Comparison of ENCODE assay signal across 1 cellular context in the genomic region with DNA sequence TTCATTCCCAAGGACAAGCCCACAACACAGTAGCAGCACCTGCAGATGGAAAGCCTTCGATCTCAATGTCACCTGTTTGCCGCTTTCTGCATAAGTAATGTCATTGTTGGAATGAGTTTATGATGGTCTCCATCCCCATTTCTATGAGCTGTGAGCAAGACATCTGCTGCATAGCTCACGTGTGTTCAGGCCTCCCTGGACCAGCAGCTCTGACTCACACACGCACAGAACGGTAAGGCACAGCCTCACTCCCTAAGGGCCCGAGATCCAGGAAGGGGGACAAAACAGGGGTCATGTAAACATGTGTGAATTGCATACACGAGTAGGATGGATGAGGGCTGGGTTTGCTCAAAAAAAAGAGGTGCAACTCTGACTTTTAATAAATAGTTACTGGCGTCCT.
TF ChIP-seq lines count a peak whose summit lies in the region.

No MANE protein-coding gene starts in this region.

TF ChIP-seq in GM23338, 12 proteins besides CTCF, POLR2A, EP300 and RAD21 (continued from another document):
- TF ChIP-seq, protein P1, sequence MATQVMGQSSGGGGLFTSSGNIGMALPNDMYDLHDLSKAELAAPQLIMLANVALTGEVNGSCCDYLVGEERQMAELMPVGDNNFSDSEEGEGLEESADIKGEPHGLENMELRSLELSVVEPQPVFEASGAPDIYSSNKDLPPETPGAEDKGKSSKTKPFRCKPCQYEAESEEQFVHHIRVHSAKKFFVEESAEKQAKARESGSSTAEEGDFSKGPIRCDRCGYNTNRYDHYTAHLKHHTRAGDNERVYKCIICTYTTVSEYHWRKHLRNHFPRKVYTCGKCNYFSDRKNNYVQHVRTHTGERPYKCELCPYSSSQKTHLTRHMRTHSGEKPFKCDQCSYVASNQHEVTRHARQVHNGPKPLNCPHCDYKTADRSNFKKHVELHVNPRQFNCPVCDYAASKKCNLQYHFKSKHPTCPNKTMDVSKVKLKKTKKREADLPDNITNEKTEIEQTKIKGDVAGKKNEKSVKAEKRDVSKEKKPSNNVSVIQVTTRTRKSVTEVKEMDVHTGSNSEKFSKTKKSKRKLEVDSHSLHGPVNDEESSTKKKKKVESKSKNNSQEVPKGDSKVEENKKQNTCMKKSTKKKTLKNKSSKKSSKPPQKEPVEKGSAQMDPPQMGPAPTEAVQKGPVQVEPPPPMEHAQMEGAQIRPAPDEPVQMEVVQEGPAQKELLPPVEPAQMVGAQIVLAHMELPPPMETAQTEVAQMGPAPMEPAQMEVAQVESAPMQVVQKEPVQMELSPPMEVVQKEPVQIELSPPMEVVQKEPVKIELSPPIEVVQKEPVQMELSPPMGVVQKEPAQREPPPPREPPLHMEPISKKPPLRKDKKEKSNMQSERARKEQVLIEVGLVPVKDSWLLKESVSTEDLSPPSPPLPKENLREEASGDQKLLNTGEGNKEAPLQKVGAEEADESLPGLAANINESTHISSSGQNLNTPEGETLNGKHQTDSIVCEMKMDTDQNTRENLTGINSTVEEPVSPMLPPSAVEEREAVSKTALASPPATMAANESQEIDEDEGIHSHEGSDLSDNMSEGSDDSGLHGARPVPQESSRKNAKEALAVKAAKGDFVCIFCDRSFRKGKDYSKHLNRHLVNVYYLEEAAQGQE (IDR thresholded peaks at IDR 0.05; ENCODE audit: unreplicated experiment) = no peak
